1 cellular context compared by ENCODE assay signal in genomic region chr16:3625911-3626732, GRCh38.
TF ChIP-seq lines count a peak whose summit lies in the region.

No MANE protein-coding gene starts in this region.

TF ChIP-seq in GM12878, 131 proteins besides CTCF, POLR2A, EP300 and RAD21:
- TF ChIP-seq ZZZ3 (IDR thresholded peaks at IDR 0.05; ENCODE audit: control insufficient read depth, insufficient read length, low read depth) (no peak), CBFB (IDR thresholded peaks at IDR 0.05; ENCODE audit: low read depth) (no peak), MAX (IDR thresholded peaks at IDR 0.05; ENCODE audit: low read depth, low read length) (no peak), BCL11A (IDR thresholded peaks at IDR 0.05; ENCODE audit: low read depth, low read length) (no peak), KAT2A (conservative IDR thresholded peaks at IDR 0.05; ENCODE audit: control insufficient read depth, low read depth, low read length) (no peak), CHD2 (IDR thresholded peaks at IDR 0.05; ENCODE audit: borderline replicate concordance, low read depth, low read length) (no peak), NRF1 (conservative IDR thresholded peaks at IDR 0.05; ENCODE audit: low read depth, low read length) (no peak), DPF2 (IDR thresholded peaks at IDR 0.05) (no peak), SPI1 (IDR thresholded peaks at IDR 0.05; ENCODE audit: borderline replicate concordance, insufficient read depth, low read depth, low read length) (peak; percentile 65), FOXM1 (IDR thresholded peaks at IDR 0.05; ENCODE audit: low read depth, low read length) (0 out of 2 replicates have a peak, but pooled peaks have one; percentile 30), EED (IDR thresholded peaks at IDR 0.05; ENCODE audit: low read depth) (no peak), MEF2B (IDR thresholded peaks at IDR 0.05; ENCODE audit: partially characterized antibody, poor library complexity, severe bottlenecking) (peak; percentile 19), FOS (IDR thresholded peaks at IDR 0.05; ENCODE audit: borderline replicate concordance, extremely low read depth, insufficient read length) (no peak), RBBP5 (conservative IDR thresholded peaks at IDR 0.05) (0 out of 2 replicates have a peak, but pooled peaks have one; percentile 71), JUND (IDR thresholded peaks at IDR 0.05; ENCODE audit: low read depth, low read length) (no peak), NFIC (IDR thresholded peaks at IDR 0.05; ENCODE audit: low read depth, low read length) (peak; percentile 65; the same call in 1 of the 2 replicates), RCOR1 (conservative IDR thresholded peaks at IDR 0.05; ENCODE audit: low read depth, low read length) (no peak), SP1 (IDR thresholded peaks at IDR 0.05; ENCODE audit: low read depth, low read length) (peak; percentile 41), PAX5 (IDR thresholded peaks at IDR 0.05; ENCODE audit: borderline replicate concordance, low read depth, low read length) (peak; percentile 62; the same call in 1 of the 2 replicates), SUZ12 (IDR thresholded peaks at IDR 0.05; ENCODE audit: unreplicated experiment) (no peak), ZNF217 (IDR thresholded peaks at IDR 0.05) (0 out of 2 replicates have a peak, but pooled peaks have one; percentile 55), SIN3A (IDR thresholded peaks at IDR 0.05; ENCODE audit: low read depth, low read length) (no peak), BRCA1 (IDR thresholded peaks at IDR 0.05; ENCODE audit: low read depth, low read length) (no peak), IRF4 (IDR thresholded peaks at IDR 0.05; ENCODE audit: low read depth, low read length) (0 out of 2 replicates have a peak, but pooled peaks have one; percentile 17), MXI1 (IDR thresholded peaks at IDR 0.05; ENCODE audit: low read depth, low read length) (no peak), ZNF687 (IDR thresholded peaks at IDR 0.05) (no peak), BHLHE40 (IDR thresholded peaks at IDR 0.05; ENCODE audit: borderline replicate concordance in 1 of 2, low read depth in 2 of 2, low read length in 1 of 2) (peak in 1 of 2 experiments; percentile 15; a peak in 2 of 4 replicates), RUNX3 (IDR thresholded peaks at IDR 0.05; ENCODE audit: low read length) (peak; percentile 93), POU2F2 (IDR thresholded peaks at IDR 0.05; ENCODE audit: borderline replicate concordance, low read depth, low read length) (peak; percentile 91), TBL1XR1 (IDR thresholded peaks at IDR 0.05; ENCODE audit: low read depth, low read length) (no peak), ZNF274 (IDR thresholded peaks at IDR 0.05; ENCODE audit: insufficient read depth, insufficient read length) (no peak), HDAC2 (IDR thresholded peaks at IDR 0.05) (no peak), JUNB (IDR thresholded peaks at IDR 0.05) (peak; percentile 18; the same call in 1 of the 2 replicates), CREM (IDR thresholded peaks at IDR 0.05; ENCODE audit: low read depth) (peak; percentile 15; the same call in 1 of the 2 replicates), CHD4 (IDR thresholded peaks at IDR 0.05) (no peak), NR2C1 (IDR thresholded peaks at IDR 0.05) (no peak), MTA2 (IDR thresholded peaks at IDR 0.05; ENCODE audit: low read depth) (peak; percentile 54)
- TF ChIP-seq, protein P1, sequence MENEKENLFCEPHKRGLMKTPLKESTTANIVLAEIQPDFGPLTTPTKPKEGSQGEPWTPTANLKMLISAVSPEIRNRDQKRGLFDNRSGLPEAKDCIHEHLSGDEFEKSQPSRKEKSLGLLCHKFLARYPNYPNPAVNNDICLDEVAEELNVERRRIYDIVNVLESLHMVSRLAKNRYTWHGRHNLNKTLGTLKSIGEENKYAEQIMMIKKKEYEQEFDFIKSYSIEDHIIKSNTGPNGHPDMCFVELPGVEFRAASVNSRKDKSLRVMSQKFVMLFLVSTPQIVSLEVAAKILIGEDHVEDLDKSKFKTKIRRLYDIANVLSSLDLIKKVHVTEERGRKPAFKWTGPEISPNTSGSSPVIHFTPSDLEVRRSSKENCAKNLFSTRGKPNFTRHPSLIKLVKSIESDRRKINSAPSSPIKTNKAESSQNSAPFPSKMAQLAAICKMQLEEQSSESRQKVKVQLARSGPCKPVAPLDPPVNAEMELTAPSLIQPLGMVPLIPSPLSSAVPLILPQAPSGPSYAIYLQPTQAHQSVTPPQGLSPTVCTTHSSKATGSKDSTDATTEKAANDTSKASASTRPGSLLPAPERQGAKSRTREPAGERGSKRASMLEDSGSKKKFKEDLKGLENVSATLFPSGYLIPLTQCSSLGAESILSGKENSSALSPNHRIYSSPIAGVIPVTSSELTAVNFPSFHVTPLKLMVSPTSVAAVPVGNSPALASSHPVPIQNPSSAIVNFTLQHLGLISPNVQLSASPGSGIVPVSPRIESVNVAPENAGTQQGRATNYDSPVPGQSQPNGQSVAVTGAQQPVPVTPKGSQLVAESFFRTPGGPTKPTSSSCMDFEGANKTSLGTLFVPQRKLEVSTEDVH (IDR thresholded peaks at IDR 0.05; ENCODE audit: low read depth, partially characterized antibody), result no peak
- TF ChIP-seq, protein P2, sequence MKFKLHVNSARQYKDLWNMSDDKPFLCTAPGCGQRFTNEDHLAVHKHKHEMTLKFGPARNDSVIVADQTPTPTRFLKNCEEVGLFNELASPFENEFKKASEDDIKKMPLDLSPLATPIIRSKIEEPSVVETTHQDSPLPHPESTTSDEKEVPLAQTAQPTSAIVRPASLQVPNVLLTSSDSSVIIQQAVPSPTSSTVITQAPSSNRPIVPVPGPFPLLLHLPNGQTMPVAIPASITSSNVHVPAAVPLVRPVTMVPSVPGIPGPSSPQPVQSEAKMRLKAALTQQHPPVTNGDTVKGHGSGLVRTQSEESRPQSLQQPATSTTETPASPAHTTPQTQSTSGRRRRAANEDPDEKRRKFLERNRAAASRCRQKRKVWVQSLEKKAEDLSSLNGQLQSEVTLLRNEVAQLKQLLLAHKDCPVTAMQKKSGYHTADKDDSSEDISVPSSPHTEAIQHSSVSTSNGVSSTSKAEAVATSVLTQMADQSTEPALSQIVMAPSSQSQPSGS (IDR thresholded peaks at IDR 0.05; ENCODE audit: low read length), result 0 out of 2 replicates have a peak, but pooled peaks have one; percentile 38
- TF ChIP-seq, protein P3, sequence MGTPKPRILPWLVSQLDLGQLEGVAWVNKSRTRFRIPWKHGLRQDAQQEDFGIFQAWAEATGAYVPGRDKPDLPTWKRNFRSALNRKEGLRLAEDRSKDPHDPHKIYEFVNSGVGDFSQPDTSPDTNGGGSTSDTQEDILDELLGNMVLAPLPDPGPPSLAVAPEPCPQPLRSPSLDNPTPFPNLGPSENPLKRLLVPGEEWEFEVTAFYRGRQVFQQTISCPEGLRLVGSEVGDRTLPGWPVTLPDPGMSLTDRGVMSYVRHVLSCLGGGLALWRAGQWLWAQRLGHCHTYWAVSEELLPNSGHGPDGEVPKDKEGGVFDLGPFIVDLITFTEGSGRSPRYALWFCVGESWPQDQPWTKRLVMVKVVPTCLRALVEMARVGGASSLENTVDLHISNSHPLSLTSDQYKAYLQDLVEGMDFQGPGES (IDR thresholded peaks at IDR 0.05), result no peak
- TF ChIP-seq, protein P4, sequence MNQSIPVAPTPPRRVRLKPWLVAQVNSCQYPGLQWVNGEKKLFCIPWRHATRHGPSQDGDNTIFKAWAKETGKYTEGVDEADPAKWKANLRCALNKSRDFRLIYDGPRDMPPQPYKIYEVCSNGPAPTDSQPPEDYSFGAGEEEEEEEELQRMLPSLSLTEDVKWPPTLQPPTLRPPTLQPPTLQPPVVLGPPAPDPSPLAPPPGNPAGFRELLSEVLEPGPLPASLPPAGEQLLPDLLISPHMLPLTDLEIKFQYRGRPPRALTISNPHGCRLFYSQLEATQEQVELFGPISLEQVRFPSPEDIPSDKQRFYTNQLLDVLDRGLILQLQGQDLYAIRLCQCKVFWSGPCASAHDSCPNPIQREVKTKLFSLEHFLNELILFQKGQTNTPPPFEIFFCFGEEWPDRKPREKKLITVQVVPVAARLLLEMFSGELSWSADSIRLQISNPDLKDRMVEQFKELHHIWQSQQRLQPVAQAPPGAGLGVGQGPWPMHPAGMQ (IDR thresholded peaks at IDR 0.05; ENCODE audit: borderline replicate concordance), result no peak
- TF ChIP-seq, protein P5, sequence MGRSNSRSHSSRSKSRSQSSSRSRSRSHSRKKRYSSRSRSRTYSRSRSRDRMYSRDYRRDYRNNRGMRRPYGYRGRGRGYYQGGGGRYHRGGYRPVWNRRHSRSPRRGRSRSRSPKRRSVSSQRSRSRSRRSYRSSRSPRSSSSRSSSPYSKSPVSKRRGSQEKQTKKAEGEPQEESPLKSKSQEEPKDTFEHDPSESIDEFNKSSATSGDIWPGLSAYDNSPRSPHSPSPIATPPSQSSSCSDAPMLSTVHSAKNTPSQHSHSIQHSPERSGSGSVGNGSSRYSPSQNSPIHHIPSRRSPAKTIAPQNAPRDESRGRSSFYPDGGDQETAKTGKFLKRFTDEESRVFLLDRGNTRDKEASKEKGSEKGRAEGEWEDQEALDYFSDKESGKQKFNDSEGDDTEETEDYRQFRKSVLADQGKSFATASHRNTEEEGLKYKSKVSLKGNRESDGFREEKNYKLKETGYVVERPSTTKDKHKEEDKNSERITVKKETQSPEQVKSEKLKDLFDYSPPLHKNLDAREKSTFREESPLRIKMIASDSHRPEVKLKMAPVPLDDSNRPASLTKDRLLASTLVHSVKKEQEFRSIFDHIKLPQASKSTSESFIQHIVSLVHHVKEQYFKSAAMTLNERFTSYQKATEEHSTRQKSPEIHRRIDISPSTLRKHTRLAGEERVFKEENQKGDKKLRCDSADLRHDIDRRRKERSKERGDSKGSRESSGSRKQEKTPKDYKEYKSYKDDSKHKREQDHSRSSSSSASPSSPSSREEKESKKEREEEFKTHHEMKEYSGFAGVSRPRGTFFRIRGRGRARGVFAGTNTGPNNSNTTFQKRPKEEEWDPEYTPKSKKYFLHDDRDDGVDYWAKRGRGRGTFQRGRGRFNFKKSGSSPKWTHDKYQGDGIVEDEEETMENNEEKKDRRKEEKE (IDR thresholded peaks at IDR 0.05), result no peak
